Comparison of ENCODE assay signal across 24 cellular contexts in genomic region chr11:73480677-73481076, GRCh38.
A peak's percentile ranks its signal among the peaks of the same experiment; 100 is the strongest.
DNase-seq lines count a peak whose midpoint lies in the region; ATAC-seq, FAIRE-seq and TF ChIP-seq lines count a peak whose summit lies in the region.
"Had no signal": no experiment of that assay in that cellular context is flagged by ENCODE, and none has a peak within 500 bp of the region (broad histone marks: within the 10 kb centered on the region; RNA-seq: fewer than 3 reads in every experiment).

No MANE protein-coding gene starts in this region.

- 56% methylated on average over 1 of the region's 2 CpGs; no CpG with 5 or more reads in 1 of the 2 experiments for WGBS in IMR-90 (ENCODE audit: extremely low coverage in 2 of 2, insufficient read length in 1 of 2), 2 experiments
- WGBS in K562 (ENCODE audit: insufficient coverage, low coverage, missing lambda C conversion rate): 0% methylated on average over 2 of the region's 2 CpGs
- WGBS in esophagus squamous epithelium, 2 donors: 68 to 69% methylated on average over 2 of the region's 2 CpGs

- H3K79me1 ChIP-seq in IMR-90 (ENCODE audit: low read depth in 1 of 2, low read length in 2 of 2): peaks cover 8 to 12% of the 10 kb centered on the region in 2 experiments; a peak in 3 of 4 replicates

- H3K4ac ChIP-seq in IMR-90 (ENCODE audit: low read depth, low read length): no peak overlapping the region

- no peak overlapping the region for H3K27ac ChIP-seq in CD4-positive, alpha-beta T cell (ENCODE audit: low read depth, low read length)
- H3K27ac ChIP-seq in IMR-90 (ENCODE audit: insufficient read depth, low read length) (no peak overlapping the region), K562 (ENCODE audit: extremely low read depth, low read depth, low read length) (no peak overlapping the region), esophagus squamous epithelium (no peak overlapping the region)
- H3K27ac ChIP-seq: hepatocyte, SK-N-MC, thyroid gland had no signal

- TF ChIP-seq POLR2A in IMR-90 (IDR thresholded peaks at IDR 0.05; ENCODE audit: low read depth, low read length): no peak
- TF ChIP-seq POLR2A in K562 (conservative IDR thresholded peaks at IDR 0.05): no peak
- TF ChIP-seq POLR2A in esophagus squamous epithelium (IDR thresholded peaks at IDR 0.05): no peak

- H3K56ac ChIP-seq in IMR-90 (ENCODE audit: extremely low read depth, insufficient read depth, low read length): no peak overlapping the region

- H2AFZ ChIP-seq in IMR-90 (replicated peaks; ENCODE audit: low read length, poor library complexity) (no peak overlapping the region), K562 (ENCODE audit: low read depth, low read length) (no peak overlapping the region)
- H2AFZ ChIP-seq: hepatocyte had no signal

- peaks cover 8% of the 10 kb centered on the region for H3K9me3 ChIP-seq in CD4-positive, alpha-beta T cell (ENCODE audit: control insufficient read depth, low read length)
- H3K9me3 ChIP-seq in IMR-90 (ENCODE audit: control insufficient read depth, insufficient read depth, low read length) (no peaks in the 10 kb centered on the region; the same call in 1 of the 2 replicates), K562 (replicated peaks; ENCODE audit: control insufficient read depth, insufficient read depth, low read depth, low read length) (no peaks in the 10 kb centered on the region), esophagus squamous epithelium (peaks cover 0 to 8% (median 6%) of the 10 kb centered on the region in 3 donors)
- H3K9me3 ChIP-seq: thyroid gland had no signal

- H2BK15ac ChIP-seq in IMR-90 (ENCODE audit: low read depth, low read length): no peak overlapping the region

- H2BK20ac ChIP-seq in IMR-90 (ENCODE audit: low read depth, low read length): no peak overlapping the region

- H3K4me2 ChIP-seq in IMR-90 (ENCODE audit: low read depth, low read length) (no peak overlapping the region), K562 (ENCODE audit: insufficient read depth, low read length) (no peak overlapping the region)
- H3K4me2 ChIP-seq: hepatocyte had no signal

- H3K9me3 Mint-ChIP-seq in CD4-positive, alpha-beta T cell: peaks cover 3% of the 10 kb centered on the region
- peaks cover 17% of the 10 kb centered on the region for H3K9me3 Mint-ChIP-seq in activated CD4-positive, alpha-beta memory T cell treated with anti-CD3 and anti-CD28 coated beads for 36 hours

- peak overlapping the region; percentile 4 for H3K27ac Mint-ChIP-seq in CD4-positive, alpha-beta T cell
- H3K27ac Mint-ChIP-seq in activated CD4-positive, alpha-beta memory T cell treated with anti-CD3 and anti-CD28 coated beads for 36 hours: no peak overlapping the region
- H3K27ac Mint-ChIP-seq: activated CD4-positive, alpha-beta T cell treated with anti-CD3 and anti-CD28 coated beads for 36 hours; nephron had no signal

- H3K27me3 ChIP-seq in CD4-positive, alpha-beta T cell (ENCODE audit: control insufficient read depth, insufficient read depth, low read length): no peaks in the 10 kb centered on the region
- H3K27me3 ChIP-seq in IMR-90 (ENCODE audit: control insufficient read depth, insufficient read depth, low read length): no peaks in the 10 kb centered on the region
- no peaks in the 10 kb centered on the region for H3K27me3 ChIP-seq in K562 (ENCODE audit: control insufficient read depth in 2 of 2, insufficient read depth in 2 of 2, low read length in 2 of 2)
- H3K27me3 ChIP-seq in esophagus squamous epithelium: no peaks in the 10 kb centered on the region
- H3K27me3 ChIP-seq: adrenal gland, hepatocyte, thyroid gland had no signal

- H3K9ac ChIP-seq in IMR-90 (ENCODE audit: low read depth, low read length): no peak overlapping the region
- no peak overlapping the region for H3K9ac ChIP-seq in K562 (ENCODE audit: insufficient read depth in 1 of 2, low read depth in 2 of 2, low read length in 2 of 2)

- no peak for DNase-seq in CD4-positive, alpha-beta T cell
- DNase-seq in IMR-90 (peak; percentile 48), K562 (ENCODE audit: extremely low read depth in 1 of 4, low spot score in 3 of 4) (no peak), iris pigment epithelial cell (ENCODE audit: low read depth) (peak; percentile 53), NCI-H187 treated with DMSO at 0.1 percent for 48 hours (lab: John Stamatoyannopoulos, UW) (no peak), esophagus squamous epithelium (lab: John Stamatoyannopoulos, UW) (no peak)
- no peak for DNase-seq in activated CD4-positive, alpha-beta memory T cell treated with anti-CD3 and anti-CD28 coated beads for 36 hours
- DNase-seq: activated CD4-positive, alpha-beta T cell treated with anti-CD3 and anti-CD28 coated beads for 36 hours; activated gamma-delta T cell; adrenal gland; effector CD4-positive, alpha-beta T cell; islet precursor cell; mesendoderm; NCI-H1436 treated with DMSO at 0.1 percent for 48 hours; NCI-H2171 treated with DMSO at 0.1 percent for 48 hours; NCI-H748 treated with DMSO at 0.1 percent for 48 hours; stimulated activated CD4-positive, alpha-beta T cell treated with anti-CD3 and anti-CD28 coated beads, Interleukin-2, amount 100 ng/mL, for 24 hours; stimulated activated naive CD4-positive, alpha-beta T cell treated with Interleukin-2 at 50 U/mL for 16 hours; thyroid gland had no signal

- peaks cover 19% of the 10 kb centered on the region for H3K36me3 Mint-ChIP-seq in CD4-positive, alpha-beta T cell (ENCODE audit: low read depth)
- H3K36me3 Mint-ChIP-seq in activated CD4-positive, alpha-beta memory T cell treated with anti-CD3 and anti-CD28 coated beads for 36 hours: peaks cover 10% of the 10 kb centered on the region

- H2BK120ac ChIP-seq in IMR-90 (ENCODE audit: low read depth, low read length): no peak overlapping the region

- peaks cover 6% of the 10 kb centered on the region for H3K4me1 Mint-ChIP-seq in CD4-positive, alpha-beta T cell (ENCODE audit: low read depth)
- no peaks in the 10 kb centered on the region for H3K4me1 Mint-ChIP-seq in activated CD4-positive, alpha-beta memory T cell treated with anti-CD3 and anti-CD28 coated beads for 36 hours (ENCODE audit: low read depth)
- H3K4me1 Mint-ChIP-seq: nephron had no signal

- TF ChIP-seq RAD21 in IMR-90 (IDR thresholded peaks at IDR 0.05; ENCODE audit: low read length): no peak
- no peak for TF ChIP-seq RAD21 in K562 (CRISPR knock-in tag; conservative IDR thresholded peaks at IDR 0.05 in 1 of 2, IDR thresholded peaks at IDR 0.05 in 1 of 2)

- no peak for TF ChIP-seq EP300 in K562 (IDR thresholded peaks at IDR 0.05; ENCODE audit: low read length)

- H3K4me3 ChIP-seq in IMR-90 (ENCODE audit: insufficient read depth, low read depth, low read length): no peak overlapping the region
- no peak overlapping the region for H3K4me3 ChIP-seq in K562
- no peak overlapping the region for H3K4me3 ChIP-seq in esophagus squamous epithelium
- H3K4me3 ChIP-seq: adrenal gland, hepatocyte, SK-N-MC, thyroid gland had no signal

- dilution Hi-C loops in IMR-90 (cut with HindIII; ENCODE audit: low sequenced_read_pairs, unreplicated experiment): no loop called here

- H3K36me3 ChIP-seq in IMR-90 (ENCODE audit: control insufficient read depth, insufficient read depth, low read length): no peaks in the 10 kb centered on the region
- no peaks in the 10 kb centered on the region for H3K36me3 ChIP-seq in K562 (ENCODE audit: control insufficient read depth, insufficient read depth, low read length)
- H3K36me3 ChIP-seq in esophagus squamous epithelium: no peaks in the 10 kb centered on the region
- H3K36me3 ChIP-seq: adrenal gland, thyroid gland had no signal

- no peak overlapping the region for H2AK5ac ChIP-seq in IMR-90 (ENCODE audit: low read depth, low read length)

- H3K4me1 ChIP-seq in IMR-90 (ENCODE audit: control insufficient read depth, insufficient read depth, low read length) (peaks cover 3% of the 10 kb centered on the region), K562 (replicated peaks in 1 of 2; ENCODE audit: control insufficient read depth in 2 of 2, insufficient read depth in 2 of 2, low read length in 2 of 2) (no peaks in the 10 kb centered on the region), esophagus squamous epithelium (peaks cover 0 to 5% (median 0%) of the 10 kb centered on the region in 3 donors)

- no peak overlapping the region for H4K8ac ChIP-seq in IMR-90 (ENCODE audit: low read depth in 2 of 2, low read length in 2 of 2)

- H3K23ac ChIP-seq in IMR-90 (ENCODE audit: low read depth, low read length): no peak overlapping the region

- no peak for FAIRE-seq in K562 (lab: Jason Lieb, UNC)
- FAIRE-seq: HTR-8/SVneo had no signal

- H3K79me2 ChIP-seq in K562 (ENCODE audit: control insufficient read depth, insufficient read depth, low read length): no peaks in the 10 kb centered on the region

- POLR2A ChIA-PET in CD4-positive, alpha-beta T cell (lab: Charles Lee): no interaction called here
- POLR2A ChIA-PET in IMR-90 (lab: Charles Lee; ENCODE audit: unreplicated experiment) (no interaction called here), K562 (lab: Yijun Ruan, JAX) (interaction anchor here (0.6 to 1.1 kb wide), 4 partner anchors 18 to 299 kb away, joined by 3 to 6 read pairs (median 4); no protein-coding TSS in a partner anchor)
- POLR2A ChIA-PET in activated CD4-positive, alpha-beta memory T cell treated with anti-CD3 and anti-CD28 coated beads for 36 hours (lab: Charles Lee): interaction anchor here (0.6 kb wide), 1 partner anchor 21 kb away, joined by 4 read pairs; no protein-coding TSS in a partner anchor

- H3K27me3 Mint-ChIP-seq in CD4-positive, alpha-beta T cell: no peaks in the 10 kb centered on the region
- no peaks in the 10 kb centered on the region for H3K27me3 Mint-ChIP-seq in activated CD4-positive, alpha-beta memory T cell treated with anti-CD3 and anti-CD28 coated beads for 36 hours
- H3K27me3 Mint-ChIP-seq: activated CD4-positive, alpha-beta T cell treated with anti-CD3 and anti-CD28 coated beads for 36 hours had no signal

- BruUV-seq in IMR-90 (replicated peaks; lab: Mats Ljungman, UMichigan) (no TSS peak), K562 (replicated peaks; lab: Mats Ljungman, UMichigan) (no TSS peak)

- H2BK5ac ChIP-seq in IMR-90 (ENCODE audit: low read depth, low read length, poor library complexity, severe bottlenecking): no peak overlapping the region

- intact Hi-C loops in CD4-positive, alpha-beta T cell (cut with DNase I, micrococcal nuclease): loop anchor here in 1 of 2 experiments (5.0 to 10.0 kb wide), 2 partner anchors 184 to 518 kb away; no protein-coding TSS in a partner anchor
- intact Hi-C loops in IMR-90 (cut with micrococcal nuclease) (no loop called here), K562 (cut with micrococcal nuclease) (no loop called here), esophagus squamous epithelium (cut with DNase I) (no loop called here)
- intact Hi-C loops in activated CD4-positive, alpha-beta memory T cell treated with anti-CD3 and anti-CD28 coated beads for 36 hours (cut with micrococcal nuclease): no loop called here

- CTCF ChIA-PET in CD4-positive, alpha-beta T cell (lab: Charles Lee): no interaction called here
- CTCF ChIA-PET in IMR-90 (lab: Yijun Ruan, JAX): interaction anchor here (0.8 to 3.0 kb wide), 3 partner anchors 15 to 180 kb away, joined by 3 to 18 read pairs (median 7); no protein-coding TSS in a partner anchor
- CTCF ChIA-PET in K562 (lab: Yijun Ruan, JAX; ENCODE audit: low intra/inter-chr PET ratio): no interaction called here
- CTCF ChIA-PET in activated CD4-positive, alpha-beta memory T cell treated with anti-CD3 and anti-CD28 coated beads for 36 hours (lab: Charles Lee): interaction anchor here (3.5 kb wide), 1 partner anchor 180 kb away, joined by 15 read pairs; no protein-coding TSS in a partner anchor

- no peak for TF ChIP-seq CTCF in CD4-positive, alpha-beta T cell (IDR thresholded peaks at IDR 0.05)
- no peak for TF ChIP-seq CTCF in IMR-90 (conservative IDR thresholded peaks at IDR 0.05; ENCODE audit: low read depth, low read length)
- TF ChIP-seq CTCF in K562 (IDR thresholded peaks at IDR 0.05 in 2 of 3, conservative IDR thresholded peaks at IDR 0.05 in 1 of 3; ENCODE audit: insufficient read depth in 2 of 3, low read depth in 1 of 3, low read length in 3 of 3): no peak
- TF ChIP-seq CTCF in esophagus squamous epithelium (IDR thresholded peaks at IDR 0.05): no peak

- H2AK9ac ChIP-seq in IMR-90 (replicated peaks; ENCODE audit: low read depth, low read length, poor library complexity): no peak overlapping the region

- H3K9me1 ChIP-seq in IMR-90 (ENCODE audit: insufficient read depth, low read length) (no peaks in the 10 kb centered on the region; the same call in 1 of the 2 replicates), K562 (ENCODE audit: control insufficient read depth, insufficient read depth, low read length) (no peaks in the 10 kb centered on the region)

- H3K4me3 Mint-ChIP-seq in CD4-positive, alpha-beta T cell: no peak overlapping the region
- H3K4me3 Mint-ChIP-seq in activated CD4-positive, alpha-beta memory T cell treated with anti-CD3 and anti-CD28 coated beads for 36 hours: no peak overlapping the region
- H3K4me3 Mint-ChIP-seq: activated CD4-positive, alpha-beta T cell treated with anti-CD3 and anti-CD28 coated beads for 36 hours; nephron had no signal

- no peak overlapping the region for H4K5ac ChIP-seq in IMR-90 (ENCODE audit: low read depth, low read length)

- no peak for ATAC-seq in CD4-positive, alpha-beta T cell (ENCODE audit: poor library complexity)
- ATAC-seq in IMR-90 (ENCODE audit: low read depth) (no peak; the same call in none of the 2 replicates), K562 (no peak)
- ATAC-seq: activated CD4-positive, alpha-beta T cell treated with anti-CD3 and anti-CD28 coated beads for 36 hours; Panc1 had no signal

- H4K91ac ChIP-seq in IMR-90 (ENCODE audit: insufficient read depth, low read depth, low read length): no peak overlapping the region

- no peak overlapping the region for H3K14ac ChIP-seq in IMR-90 (replicated peaks; ENCODE audit: low read depth, low read length)

- H4K20me1 ChIP-seq in IMR-90 (ENCODE audit: insufficient read depth, low read length) (peaks cover 5% of the 10 kb centered on the region; the same call in 1 of the 2 replicates), K562 (replicated peaks; ENCODE audit: control insufficient read depth, insufficient read depth, low read length) (no peaks in the 10 kb centered on the region)

- H3K18ac ChIP-seq in IMR-90 (ENCODE audit: low read depth, low read length): no peak overlapping the region

- in situ Hi-C loops in IMR-90 (cut with MboI; ENCODE audit: low sequenced_read_pairs) (no loop called here), K562 (cut with MboI) (no loop called here)

Comparison
In these comparisons a context has a peak if more than half of its experiments do, and no peak if none do; other contexts are left out.
1. DNase-seq: peak in IMR-90 (single experiment) and iris pigment epithelial cell (single experiment); none in CD4-positive, alpha-beta T cell (0 of 10), K562 (0 of 4), NCI-H187 treated with DMSO at 0.1 percent for 48 hours (single experiment), activated CD4-positive, alpha-beta memory T cell treated with anti-CD3 and anti-CD28 coated beads for 36 hours (single experiment) and esophagus squamous epithelium (single experiment).
2. CTCF ChIA-PET loops: an anchor here in IMR-90 (0.8 to 3.0 kb wide) and activated CD4-positive, alpha-beta memory T cell treated with anti-CD3 and anti-CD28 coated beads for 36 hours (3.5 kb wide); none called in CD4-positive, alpha-beta T cell and K562.
3. POLR2A ChIA-PET loops: an anchor here in K562 (0.6 to 1.1 kb wide) and activated CD4-positive, alpha-beta memory T cell treated with anti-CD3 and anti-CD28 coated beads for 36 hours (0.6 kb wide); none called in CD4-positive, alpha-beta T cell and IMR-90.